2 cellular contexts compared by ENCODE assay signal in the genomic region with DNA sequence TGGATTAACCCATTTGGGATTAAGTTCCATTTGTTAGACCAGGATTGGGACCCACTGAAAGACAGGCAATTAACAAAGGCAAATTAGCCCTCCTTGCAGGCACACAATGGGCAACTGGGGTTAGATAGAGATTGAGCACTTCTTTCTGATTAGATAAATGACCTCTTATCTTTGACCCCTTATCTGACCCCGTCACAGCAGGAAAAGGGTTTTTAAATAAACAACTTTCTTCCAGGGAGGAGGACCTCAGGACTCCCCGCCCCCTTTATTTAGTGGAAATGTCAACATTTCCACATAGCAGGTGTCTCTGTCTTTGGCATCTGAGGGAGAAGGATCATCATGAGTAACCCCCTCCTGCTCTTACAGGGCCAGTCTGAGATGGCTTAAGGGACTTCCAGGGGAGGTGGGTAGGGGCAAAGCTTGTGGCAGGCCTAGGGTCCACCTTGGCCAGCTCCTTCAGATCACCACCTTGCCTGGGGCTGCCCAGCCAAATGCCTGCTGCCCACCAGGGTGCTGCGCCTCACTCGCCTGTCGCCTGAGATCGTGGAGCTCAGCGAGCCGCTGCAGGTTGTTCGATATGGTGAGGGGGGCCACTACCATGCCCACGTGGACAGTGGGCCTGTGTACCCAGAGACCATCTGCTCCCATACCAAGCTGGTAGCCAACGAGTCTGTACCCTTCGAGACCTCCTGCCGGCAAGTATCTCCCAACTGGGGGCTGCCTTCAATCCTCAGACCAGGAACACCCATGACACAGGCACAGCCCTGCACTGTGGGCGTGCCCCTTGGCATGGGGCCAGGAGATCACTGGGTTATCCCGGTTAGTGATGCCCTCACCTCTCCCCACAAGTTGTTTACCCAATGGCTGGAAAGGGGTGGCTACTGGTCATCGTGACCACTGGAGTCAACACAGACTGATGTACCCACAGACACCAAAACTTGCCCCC.
A peak's percentile ranks its signal among the peaks of the same experiment; 100 is the strongest.
TF ChIP-seq lines count a peak whose summit lies in the region.

No MANE protein-coding gene starts in this region.

TF ChIP-seq in HEK293, 187 proteins besides CTCF, POLR2A, EP300 and RAD21 (continues in another document):
- TF ChIP-seq ZBTB17 (tag by site-specific recombination; IDR thresholded peaks at IDR 0.05), result no peak
- no peak for TF ChIP-seq ZNF132 (tag by site-specific recombination; IDR thresholded peaks at IDR 0.05; ENCODE audit: borderline replicate concordance)
- TF ChIP-seq SALL2 (tag by site-specific recombination; IDR thresholded peaks at IDR 0.05; ENCODE audit: borderline replicate concordance), result no peak
- no peak for TF ChIP-seq MEIS1 (CRISPR knock-in tag; IDR thresholded peaks at IDR 0.05; ENCODE audit: borderline replicate concordance)
- TF ChIP-seq ZEB2 (tag by site-specific recombination; IDR thresholded peaks at IDR 0.05), result no peak
- no peak for TF ChIP-seq KLF17 (tag by site-specific recombination; IDR thresholded peaks at IDR 0.05)
- TF ChIP-seq, protein P1, sequence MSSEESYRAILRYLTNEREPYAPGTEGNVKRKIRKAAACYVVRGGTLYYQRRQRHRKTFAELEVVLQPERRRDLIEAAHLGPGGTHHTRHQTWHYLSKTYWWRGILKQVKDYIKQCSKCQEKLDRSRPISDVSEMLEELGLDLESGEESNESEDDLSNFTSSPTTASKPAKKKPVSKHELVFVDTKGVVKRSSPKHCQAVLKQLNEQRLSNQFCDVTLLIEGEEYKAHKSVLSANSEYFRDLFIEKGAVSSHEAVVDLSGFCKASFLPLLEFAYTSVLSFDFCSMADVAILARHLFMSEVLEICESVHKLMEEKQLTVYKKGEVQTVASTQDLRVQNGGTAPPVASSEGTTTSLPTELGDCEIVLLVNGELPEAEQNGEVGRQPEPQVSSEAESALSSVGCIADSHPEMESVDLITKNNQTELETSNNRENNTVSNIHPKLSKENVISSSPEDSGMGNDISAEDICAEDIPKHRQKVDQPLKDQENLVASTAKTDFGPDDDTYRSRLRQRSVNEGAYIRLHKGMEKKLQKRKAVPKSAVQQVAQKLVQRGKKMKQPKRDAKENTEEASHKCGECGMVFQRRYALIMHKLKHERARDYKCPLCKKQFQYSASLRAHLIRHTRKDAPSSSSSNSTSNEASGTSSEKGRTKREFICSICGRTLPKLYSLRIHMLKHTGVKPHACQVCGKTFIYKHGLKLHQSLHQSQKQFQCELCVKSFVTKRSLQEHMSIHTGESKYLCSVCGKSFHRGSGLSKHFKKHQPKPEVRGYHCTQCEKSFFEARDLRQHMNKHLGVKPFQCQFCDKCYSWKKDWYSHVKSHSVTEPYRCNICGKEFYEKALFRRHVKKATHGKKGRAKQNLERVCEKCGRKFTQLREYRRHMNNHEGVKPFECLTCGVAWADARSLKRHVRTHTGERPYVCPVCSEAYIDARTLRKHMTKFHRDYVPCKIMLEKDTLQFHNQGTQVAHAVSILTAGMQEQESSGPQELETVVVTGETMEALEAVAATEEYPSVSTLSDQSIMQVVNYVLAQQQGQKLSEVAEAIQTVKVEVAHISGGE (tag by site-specific recombination; conservative IDR thresholded peaks at IDR 0.05; ENCODE audit: low read depth), result no peak
- peak; percentile 42; the same call in 1 of the 2 replicates for TF ChIP-seq ZFHX2 (tag by site-specific recombination; conservative IDR thresholded peaks at IDR 0.05)
- no peak for TF ChIP-seq OVOL3 (tag by site-specific recombination; IDR thresholded peaks at IDR 0.05)
- no peak for TF ChIP-seq ZNF214 (tag by site-specific recombination; IDR thresholded peaks at IDR 0.05; ENCODE audit: borderline replicate concordance)
- 0 out of 2 replicates have a peak, but pooled peaks have one; percentile 11 for TF ChIP-seq GLIS2 (tag by site-specific recombination; IDR thresholded peaks at IDR 0.05)
- no peak for TF ChIP-seq ZNF704 (tag by site-specific recombination; IDR thresholded peaks at IDR 0.05)
- TF ChIP-seq ZXDB (tag by site-specific recombination; IDR thresholded peaks at IDR 0.05), result no peak
- TF ChIP-seq, protein P2, sequence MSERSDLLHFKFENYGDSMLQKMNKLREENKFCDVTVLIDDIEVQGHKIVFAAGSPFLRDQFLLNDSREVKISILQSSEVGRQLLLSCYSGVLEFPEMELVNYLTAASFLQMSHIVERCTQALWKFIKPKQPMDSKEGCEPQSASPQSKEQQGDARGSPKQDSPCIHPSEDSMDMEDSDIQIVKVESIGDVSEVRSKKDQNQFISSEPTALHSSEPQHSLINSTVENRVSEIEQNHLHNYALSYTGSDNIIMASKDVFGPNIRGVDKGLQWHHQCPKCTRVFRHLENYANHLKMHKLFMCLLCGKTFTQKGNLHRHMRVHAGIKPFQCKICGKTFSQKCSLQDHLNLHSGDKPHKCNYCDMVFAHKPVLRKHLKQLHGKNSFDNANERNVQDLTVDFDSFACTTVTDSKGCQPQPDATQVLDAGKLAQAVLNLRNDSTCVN (tag by site-specific recombination; optimal IDR thresholded peaks at IDR 0.05), result no peak
- TF ChIP-seq YY1 (tag by site-specific recombination; IDR thresholded peaks at IDR 0.05), result no peak
- TF ChIP-seq ZNF624 (tag by site-specific recombination; IDR thresholded peaks at IDR 0.05), result no peak
- TF ChIP-seq ZFP69B (tag by site-specific recombination; IDR thresholded peaks at IDR 0.05), result no peak
- no peak for TF ChIP-seq SCRT1 (tag by site-specific recombination; IDR thresholded peaks at IDR 0.05; ENCODE audit: borderline replicate concordance)
- no peak for TF ChIP-seq ZNF747 (tag by site-specific recombination; IDR thresholded peaks at IDR 0.05)

TF ChIP-seq in K562, 482 proteins besides CTCF, POLR2A, EP300 and RAD21:
- TF ChIP-seq NFIX (CRISPR knock-in tag; IDR thresholded peaks at IDR 0.05; ENCODE audit: low read depth) (0 out of 2 replicates have a peak, but pooled peaks have one; percentile 7), ZNF695 (CRISPR knock-in tag; IDR thresholded peaks at IDR 0.05) (no peak), RFX1 (IDR thresholded peaks at IDR 0.05) (no peak), NFIC (IDR thresholded peaks at IDR 0.05) (peak; percentile 93), TAF9B (IDR thresholded peaks at IDR 0.05; ENCODE audit: partially characterized antibody) (no peak), ZNF57 (CRISPR knock-in tag; IDR thresholded peaks at IDR 0.05) (no peak), PYGO2 (tag; IDR thresholded peaks at IDR 0.05) (no peak)
